17 cellular contexts compared by ENCODE assay signal in genomic region chr9:78714591-78714990, GRCh38.
A peak's percentile ranks its signal among the peaks of the same experiment; 100 is the strongest.
DNase-seq lines count a peak whose midpoint lies in the region; ATAC-seq, FAIRE-seq and TF ChIP-seq lines count a peak whose summit lies in the region.
"Had no signal": no experiment of that assay in that cellular context is flagged by ENCODE, and none has a peak within 500 bp of the region (broad histone marks: within the 10 kb centered on the region; RNA-seq: fewer than 3 reads in every experiment).

No MANE protein-coding gene starts in this region.

- H3K4me3 ChIP-seq in ACC112 (ENCODE audit: low read depth, low read length) (no peak overlapping the region), adipocyte (ENCODE audit: low read length) (no peak overlapping the region)
- H3K4me3 ChIP-seq: tibial artery had no signal

- no peak overlapping the region for H3K4me3 Mint-ChIP-seq in activated CD8-positive, alpha-beta T cell treated with anti-CD3 and anti-CD28 coated beads for 36 hours
- H3K4me3 Mint-ChIP-seq: stimulated activated effector memory CD8-positive, alpha-beta T cell treated with anti-CD3 and anti-CD28 coated beads, Interleukin-12 subunit alpha, Interleukin-12 subunit beta, amount 100 ng/mL, for 72 hours had no signal

- no peaks in the 10 kb centered on the region for H3K4me1 Mint-ChIP-seq in activated CD8-positive, alpha-beta T cell treated with anti-CD3 and anti-CD28 coated beads for 36 hours (ENCODE audit: low read depth)
- H3K4me1 Mint-ChIP-seq: stimulated activated effector memory CD8-positive, alpha-beta T cell treated with anti-CD3 and anti-CD28 coated beads, Interleukin-12 subunit alpha, Interleukin-12 subunit beta, amount 100 ng/mL, for 72 hours had no signal

- H3K36me3 Mint-ChIP-seq in activated CD8-positive, alpha-beta T cell treated with anti-CD3 and anti-CD28 coated beads for 36 hours (ENCODE audit: low read depth) = no peaks in the 10 kb centered on the region
- H3K36me3 Mint-ChIP-seq: stimulated activated effector memory CD8-positive, alpha-beta T cell treated with anti-CD3 and anti-CD28 coated beads, Interleukin-12 subunit alpha, Interleukin-12 subunit beta, amount 100 ng/mL, for 72 hours had no signal

- no peaks in the 10 kb centered on the region for H3K79me2 ChIP-seq in ACC112 (ENCODE audit: control insufficient read depth, insufficient read depth, low read length, unreplicated experiment)

- H3K27ac ChIP-seq in ACC112 (ENCODE audit: low read depth, low read length) = peak overlapping the region; percentile 51
- H3K27ac ChIP-seq: RWPE1, tibial artery had no signal

- ATAC-seq in activated CD8-positive, alpha-beta T cell treated with anti-CD3 and anti-CD28 coated beads for 36 hours = no peak
- no peak for ATAC-seq in GM18867 (IDR thresholded peaks at IDR 0.05; ENCODE audit: unreplicated experiment)
- ATAC-seq: left cardiac atrium; stimulated activated effector memory CD8-positive, alpha-beta T cell treated with anti-CD3 and anti-CD28 coated beads, Interleukin-12 subunit alpha, Interleukin-12 subunit beta, amount 100 ng/mL, for 72 hours had no signal

- H2AFZ ChIP-seq in ACC112 (ENCODE audit: low read length, unreplicated experiment) = peak overlapping the region; percentile 83

- no peak overlapping the region for H3K9ac ChIP-seq in adipocyte (ENCODE audit: low read length)

- H3K27me3 Mint-ChIP-seq in activated CD8-positive, alpha-beta T cell treated with anti-CD3 and anti-CD28 coated beads for 36 hours = peaks cover 1% of the 10 kb centered on the region

- H3K27ac Mint-ChIP-seq in activated CD8-positive, alpha-beta T cell treated with anti-CD3 and anti-CD28 coated beads for 36 hours = no peak overlapping the region
- H3K27ac Mint-ChIP-seq: stimulated activated effector memory CD8-positive, alpha-beta T cell treated with anti-CD3 and anti-CD28 coated beads, Interleukin-12 subunit alpha, Interleukin-12 subunit beta, amount 100 ng/mL, for 72 hours had no signal

- no peaks in the 10 kb centered on the region for H3K9me3 ChIP-seq in adipocyte (ENCODE audit: control insufficient read depth, low read length)
- H3K9me3 ChIP-seq: tibial artery had no signal

- peaks cover 16% of the 10 kb centered on the region for H3K4me1 ChIP-seq in ACC112 (ENCODE audit: control insufficient read depth, insufficient read depth, low read length, unreplicated experiment)
- H3K4me1 ChIP-seq in adipocyte (ENCODE audit: control insufficient read depth, insufficient read depth, low read length) = no peaks in the 10 kb centered on the region
- H3K4me1 ChIP-seq: tibial artery had no signal

- FAIRE-seq in islet of Langerhans (lab: Jason Lieb, UNC) = peak; percentile 72

- POLR2A ChIA-PET in activated CD8-positive, alpha-beta T cell treated with anti-CD3 and anti-CD28 coated beads for 36 hours (lab: Charles Lee) = no interaction called here

- H3K9me3 Mint-ChIP-seq in activated CD8-positive, alpha-beta T cell treated with anti-CD3 and anti-CD28 coated beads for 36 hours = no peaks in the 10 kb centered on the region

- H3K36me3 ChIP-seq in ACC112 (ENCODE audit: insufficient read depth, low read length) (no peaks in the 10 kb centered on the region), adipocyte (ENCODE audit: control insufficient read depth, insufficient read depth, low read length, severe bottlenecking) (no peaks in the 10 kb centered on the region)
- H3K36me3 ChIP-seq: tibial artery had no signal

- peak; percentile 78 for DNase-seq in GM04503 (ENCODE audit: low read depth)
- DNase-seq in adipocyte (ENCODE audit: low read depth) = peak; percentile 46
- no peak for DNase-seq in activated CD8-positive, alpha-beta T cell treated with anti-CD3 and anti-CD28 coated beads for 36 hours
- DNase-seq in NCI-H2171 (lab: John Stamatoyannopoulos, UW) = no peak
- DNase-seq in Kasumi-1 (lab: John Stamatoyannopoulos, UW) = no peak
- DNase-seq: activated T-cell treated with anti-CD3 and anti-CD28 coated beads for 4 hours; amygdala; DND-41; left cardiac atrium; midbrain; stimulated activated CD4-positive, alpha-beta T cell treated with anti-CD3 and anti-CD28 coated beads, Interleukin-15, amount 100 ng/mL, for 24 hours; tibial artery had no signal

- no peak for TF ChIP-seq CTCF in activated CD8-positive, alpha-beta T cell treated with anti-CD3 and anti-CD28 coated beads for 36 hours (IDR thresholded peaks at IDR 0.05)

- CTCF ChIA-PET in activated CD8-positive, alpha-beta T cell treated with anti-CD3 and anti-CD28 coated beads for 36 hours (lab: Charles Lee) = no interaction called here

- H3K27me3 ChIP-seq in ACC112 (ENCODE audit: insufficient read depth, low read length) (no peaks in the 10 kb centered on the region), adipocyte (replicated peaks; ENCODE audit: control insufficient read depth, insufficient read depth, low read length) (no peaks in the 10 kb centered on the region)
- H3K27me3 ChIP-seq: tibial artery had no signal

- intact Hi-C loops in activated CD8-positive, alpha-beta T cell treated with anti-CD3 and anti-CD28 coated beads for 36 hours (cut with micrococcal nuclease) = no loop called here

Comparison
In these comparisons a context has a peak if more than half of its experiments do, and no peak if none do; other contexts are left out.
1. DNase-seq: peak in GM04503 (single experiment) and adipocyte (single experiment); none in activated CD8-positive, alpha-beta T cell treated with anti-CD3 and anti-CD28 coated beads for 36 hours (single experiment), NCI-H2171 (single experiment) and Kasumi-1 (0 of 2).